Comparison of ENCODE assay signal across 1 cellular context in the genomic region with DNA sequence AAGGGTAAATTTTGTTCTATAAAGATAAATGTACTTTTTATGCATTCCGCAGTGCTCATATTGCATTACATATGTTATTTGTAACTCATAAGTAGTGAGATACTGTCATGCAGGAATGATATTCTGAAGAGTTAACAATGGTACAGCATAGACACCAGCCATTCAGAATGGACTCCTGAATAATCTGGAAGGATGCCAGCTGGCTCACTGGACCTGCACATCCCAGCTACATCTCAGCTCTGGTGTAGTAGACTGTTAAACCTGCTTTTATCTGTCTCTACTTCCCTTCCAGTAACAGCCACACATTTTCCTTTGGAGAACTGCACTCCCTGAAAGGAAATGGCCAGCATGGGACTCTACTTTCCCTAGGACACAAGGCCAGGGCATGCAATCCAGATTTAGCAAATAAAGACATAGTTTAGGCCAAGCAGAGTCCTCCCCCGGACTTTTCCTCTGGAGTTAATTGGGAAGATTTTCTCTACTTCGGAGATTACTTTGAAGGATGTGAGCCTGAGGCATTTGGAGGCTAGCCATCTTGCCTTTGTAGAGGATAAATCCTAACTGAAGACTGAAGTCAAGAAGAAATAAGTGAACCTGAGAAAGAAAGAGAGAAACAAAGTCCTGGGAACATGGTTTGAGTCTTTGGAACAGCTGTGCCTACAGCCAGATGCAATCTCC.
TF ChIP-seq lines count a peak whose summit lies in the region.

No MANE protein-coding gene starts in this region.

TF ChIP-seq in HepG2, 621 proteins besides CTCF, POLR2A, EP300 and RAD21 (continued from another document):
- TF ChIP-seq GTF3A (CRISPR knock-in tag; conservative IDR thresholded peaks at IDR 0.05): no peak
- TF ChIP-seq, protein P1, sequence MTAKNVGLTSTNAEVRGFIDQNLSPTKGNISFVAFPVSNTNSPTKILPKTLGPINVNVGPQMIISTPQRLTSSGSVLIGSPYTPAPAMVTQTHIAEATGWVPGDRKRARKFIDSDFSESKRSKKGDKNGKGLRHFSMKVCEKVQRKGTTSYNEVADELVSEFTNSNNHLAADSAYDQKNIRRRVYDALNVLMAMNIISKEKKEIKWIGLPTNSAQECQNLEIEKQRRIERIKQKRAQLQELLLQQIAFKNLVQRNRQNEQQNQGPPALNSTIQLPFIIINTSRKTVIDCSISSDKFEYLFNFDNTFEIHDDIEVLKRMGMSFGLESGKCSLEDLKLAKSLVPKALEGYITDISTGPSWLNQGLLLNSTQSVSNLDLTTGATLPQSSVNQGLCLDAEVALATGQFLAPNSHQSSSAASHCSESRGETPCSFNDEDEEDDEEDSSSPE (CRISPR knock-in tag; IDR thresholded peaks at IDR 0.05): no peak
- TF ChIP-seq, protein P2, sequence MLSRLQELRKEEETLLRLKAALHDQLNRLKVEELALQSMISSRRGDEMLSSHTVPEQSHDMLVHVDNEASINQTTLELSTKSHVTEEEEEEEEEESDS (CRISPR knock-in tag; IDR thresholded peaks at IDR 0.05; ENCODE audit: borderline replicate concordance): no peak
- TF ChIP-seq MBD4 (IDR thresholded peaks at IDR 0.05; ENCODE audit: borderline replicate concordance, low read length): no peak
- no peak for TF ChIP-seq ZBTB7A (CRISPR knock-in tag; IDR thresholded peaks at IDR 0.05)
- no peak for TF ChIP-seq RFXAP (CRISPR knock-in tag; IDR thresholded peaks at IDR 0.05; ENCODE audit: borderline replicate concordance)
- no peak for TF ChIP-seq MTF1 (CRISPR knock-in tag; IDR thresholded peaks at IDR 0.05)
TF ChIP-seq in HepG2: peak in this region for 0.
